Comparison of ENCODE assay signal across 2 cellular contexts in genomic region chr19:4713384-4713951, GRCh38.
TF ChIP-seq lines count a peak whose summit lies in the region.

No MANE protein-coding gene starts in this region.

TF ChIP-seq in Ishikawa, 13 proteins besides CTCF, POLR2A, EP300 and RAD21 (continued from another document):
- TF ChIP-seq, protein P1, sequence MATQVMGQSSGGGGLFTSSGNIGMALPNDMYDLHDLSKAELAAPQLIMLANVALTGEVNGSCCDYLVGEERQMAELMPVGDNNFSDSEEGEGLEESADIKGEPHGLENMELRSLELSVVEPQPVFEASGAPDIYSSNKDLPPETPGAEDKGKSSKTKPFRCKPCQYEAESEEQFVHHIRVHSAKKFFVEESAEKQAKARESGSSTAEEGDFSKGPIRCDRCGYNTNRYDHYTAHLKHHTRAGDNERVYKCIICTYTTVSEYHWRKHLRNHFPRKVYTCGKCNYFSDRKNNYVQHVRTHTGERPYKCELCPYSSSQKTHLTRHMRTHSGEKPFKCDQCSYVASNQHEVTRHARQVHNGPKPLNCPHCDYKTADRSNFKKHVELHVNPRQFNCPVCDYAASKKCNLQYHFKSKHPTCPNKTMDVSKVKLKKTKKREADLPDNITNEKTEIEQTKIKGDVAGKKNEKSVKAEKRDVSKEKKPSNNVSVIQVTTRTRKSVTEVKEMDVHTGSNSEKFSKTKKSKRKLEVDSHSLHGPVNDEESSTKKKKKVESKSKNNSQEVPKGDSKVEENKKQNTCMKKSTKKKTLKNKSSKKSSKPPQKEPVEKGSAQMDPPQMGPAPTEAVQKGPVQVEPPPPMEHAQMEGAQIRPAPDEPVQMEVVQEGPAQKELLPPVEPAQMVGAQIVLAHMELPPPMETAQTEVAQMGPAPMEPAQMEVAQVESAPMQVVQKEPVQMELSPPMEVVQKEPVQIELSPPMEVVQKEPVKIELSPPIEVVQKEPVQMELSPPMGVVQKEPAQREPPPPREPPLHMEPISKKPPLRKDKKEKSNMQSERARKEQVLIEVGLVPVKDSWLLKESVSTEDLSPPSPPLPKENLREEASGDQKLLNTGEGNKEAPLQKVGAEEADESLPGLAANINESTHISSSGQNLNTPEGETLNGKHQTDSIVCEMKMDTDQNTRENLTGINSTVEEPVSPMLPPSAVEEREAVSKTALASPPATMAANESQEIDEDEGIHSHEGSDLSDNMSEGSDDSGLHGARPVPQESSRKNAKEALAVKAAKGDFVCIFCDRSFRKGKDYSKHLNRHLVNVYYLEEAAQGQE (IDR thresholded peaks at IDR 0.05; ENCODE audit: low read depth) = no peak
- TF ChIP-seq EGR1 (IDR thresholded peaks at IDR 0.05) = no peak

TF ChIP-seq in liver, 16 proteins besides CTCF, POLR2A, EP300 and RAD21 (continued from another document):
- TF ChIP-seq, protein P1 (IDR thresholded peaks at IDR 0.05) = peak; percentile 13
